ENCODE assay signal across 14 cellular contexts in the genomic region with DNA sequence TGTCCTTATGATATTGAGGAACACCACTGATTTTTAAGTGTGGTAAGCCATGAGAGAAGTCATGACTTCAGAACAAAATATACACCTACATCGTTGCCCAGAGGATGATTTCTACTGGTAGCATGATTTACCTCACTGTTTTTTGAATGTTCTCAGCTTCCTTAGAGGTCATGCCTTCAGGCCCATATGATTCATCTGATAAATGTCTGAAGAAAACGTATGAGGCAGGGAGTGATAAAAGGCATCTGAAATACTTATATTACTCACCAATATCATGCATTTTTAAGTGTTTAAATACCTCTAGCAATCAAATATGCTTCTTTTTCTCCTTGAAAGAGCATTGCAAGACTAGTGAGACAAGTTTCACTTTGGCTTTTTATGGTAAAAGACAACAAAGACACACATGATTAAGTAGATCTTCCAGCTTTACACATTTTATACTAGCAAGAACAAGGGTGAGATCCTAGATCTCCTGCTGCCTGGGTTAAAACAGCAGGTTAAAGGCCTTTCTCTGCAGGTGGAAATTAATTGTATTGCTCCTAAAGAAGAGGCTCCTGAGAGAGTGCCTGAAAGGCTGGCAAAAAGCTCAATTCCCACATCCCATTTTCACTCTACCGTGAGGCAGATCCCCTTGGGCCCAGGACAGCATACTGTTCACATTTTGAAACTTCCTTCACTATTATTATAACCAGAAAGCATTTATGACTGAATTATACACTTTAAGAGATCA.
A peak's percentile ranks its signal among the peaks of the same experiment; 100 is the strongest.
DNase-seq lines count a peak whose midpoint lies in the region; ATAC-seq and TF ChIP-seq lines count a peak whose summit lies in the region.
"Had no signal": no experiment of that assay in that cellular context is flagged by ENCODE, and none has a peak within 500 bp of the region (broad histone marks: within the 10 kb centered on the region; RNA-seq: fewer than 3 reads in every experiment).

No MANE protein-coding gene starts in this region.

- H3K36me3 ChIP-seq in DND-41 (ENCODE audit: insufficient read depth, low read length), result no peaks in the 10 kb centered on the region

- no peak overlapping the region for H3K4me3 ChIP-seq in DND-41 (ENCODE audit: low read depth in 1 of 2, low read length in 2 of 2)
- H3K4me3 ChIP-seq in cardiac fibroblast (replicated peaks in 1 of 2; ENCODE audit: low read depth in 2 of 2, low read length in 2 of 2), result no peak overlapping the region
- H3K4me3 ChIP-seq: GM12878 had no signal

- no peak for TF ChIP-seq CTCF in DND-41 (IDR thresholded peaks at IDR 0.05; ENCODE audit: borderline replicate concordance, extremely low read depth, low read length, poor library complexity, severe bottlenecking)
- no peak for TF ChIP-seq CTCF in cardiac fibroblast (IDR thresholded peaks at IDR 0.05; ENCODE audit: low read depth, low read length)
- TF ChIP-seq CTCF in omental fat pad (IDR thresholded peaks at IDR 0.05), result no peak

- no peaks in the 10 kb centered on the region for H3K79me2 ChIP-seq in DND-41 (ENCODE audit: insufficient read depth, low read length)

- DNase-seq in DND-41, result no peak
- peak; percentile 40 for DNase-seq in NCI-H69 (lab: John Stamatoyannopoulos, UW)
- peak; percentile 12 to 53 for DNase-seq in cardiac fibroblast (ENCODE audit: low read depth in 2 of 2)
- no peak for DNase-seq in omental fat pad (ENCODE audit: low spot score)
- no peak for DNase-seq in NCI-H1694 treated with DMSO at 0.1 percent for 48 hours (lab: John Stamatoyannopoulos, UW)
- no peak for DNase-seq in activated naive CD4-positive, alpha-beta T cell treated with anti-CD3 and anti-CD28 coated beads, Interleukin-2, amount 50 U/mL, for 16 hours
- DNase-seq: activated CD8-positive, alpha-beta memory T cell treated with anti-CD3 and anti-CD28 coated beads, Interleukin-2, amount 50 U/mL, for 48 hours; amygdala; COR-L47; naive thymus-derived CD8-positive, alpha-beta T cell; NCI-H2029 treated with DMSO at 0.1 percent for 48 hours had no signal

- H4K20me1 ChIP-seq in DND-41 (ENCODE audit: insufficient read depth, low read length), result no peaks in the 10 kb centered on the region

- no peak overlapping the region for H3K9ac ChIP-seq in DND-41 (ENCODE audit: low read depth, low read length)

- H2AFZ ChIP-seq in DND-41 (ENCODE audit: low read depth, low read length), result peak overlapping the region; percentile 67

- H3K27ac ChIP-seq in DND-41 (ENCODE audit: low read length), result no peak overlapping the region

- ATAC-seq in DND-41 (ENCODE audit: insufficient read depth, low read depth) (no peak), omental fat pad (ENCODE audit: low FRiP score) (peak; percentile 91), HG02571 (IDR thresholded peaks at IDR 0.05; ENCODE audit: unreplicated experiment) (no peak), GM21447 (IDR thresholded peaks at IDR 0.05; ENCODE audit: unreplicated experiment) (no peak)
- ATAC-seq: GM12878; naive thymus-derived CD8-positive, alpha-beta T cell had no signal

- no peak overlapping the region for H3K4me2 ChIP-seq in DND-41 (ENCODE audit: insufficient read depth, low read length)

- H3K27me3 ChIP-seq in DND-41 (ENCODE audit: insufficient read depth, low read length, poor library complexity), result no peaks in the 10 kb centered on the region

- H3K4me1 ChIP-seq in DND-41 (ENCODE audit: insufficient read depth, low read length), result 0 out of 2 replicates have a peak, but pooled peaks cover 3% of the 10 kb centered on the region

- H3K9me3 ChIP-seq in DND-41 (ENCODE audit: insufficient read depth, low read length, severe bottlenecking), result peaks cover 15% of the 10 kb centered on the region

Comparison
In these comparisons a context has a peak if more than half of its experiments do, and no peak if none do; other contexts are left out.
1. DNase-seq: peak in NCI-H69 (single experiment) and cardiac fibroblast (2 of 2); none in DND-41 (single experiment), omental fat pad (single experiment), NCI-H1694 treated with DMSO at 0.1 percent for 48 hours (single experiment) and activated naive CD4-positive, alpha-beta T cell treated with anti-CD3 and anti-CD28 coated beads, Interleukin-2, amount 50 U/mL, for 16 hours (single experiment).